In the genomic region with DNA sequence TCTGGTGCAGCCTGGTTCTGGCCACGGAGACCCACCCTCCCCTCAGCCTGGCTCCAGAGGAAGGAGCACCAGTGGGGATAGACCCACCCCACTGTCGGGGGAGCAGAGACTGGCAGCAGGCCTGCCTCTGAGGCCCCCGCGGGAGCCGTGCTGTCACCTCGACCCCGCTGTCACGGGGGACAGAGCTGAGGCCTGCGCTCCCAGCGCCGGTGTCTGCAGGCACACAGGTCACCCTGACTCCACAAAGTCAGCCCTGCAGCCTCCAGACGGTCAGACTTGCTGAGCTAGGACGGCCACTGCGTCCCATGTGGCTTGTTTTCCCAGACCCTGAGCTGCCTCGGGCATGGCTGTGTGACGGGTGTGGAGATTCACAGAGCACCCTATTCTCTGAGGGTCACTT, we compare ENCODE assay signal across 19 cellular contexts. TPM values are rescaled to one million over a fixed set of nuclear protein-coding genes. Genes with fewer than 3 reads are reported as not detected.
A peak's percentile ranks its signal among the peaks of the same experiment; 100 is the strongest.
DNase-seq lines count a peak whose midpoint lies in the region; ATAC-seq and TF ChIP-seq lines count a peak whose summit lies in the region.
"Had no signal": no experiment of that assay in that cellular context is flagged by ENCODE, and none has a peak within 500 bp of the region (broad histone marks: within the 10 kb centered on the region; RNA-seq: fewer than 3 reads in every experiment).

No MANE protein-coding gene starts in this region.

- H3K9me3 ChIP-seq in DOHH2 (ENCODE audit: control insufficient read depth, insufficient read depth, low read length) (no peaks in the 10 kb centered on the region), prostate gland (no peaks in the 10 kb centered on the region)

- TF ChIP-seq POLR2A in prostate gland (IDR thresholded peaks at IDR 0.05): no peak

- H3K36me3 Mint-ChIP-seq in stimulated activated memory B cell treated with anti-CD40 and anti-IgM and Interleukin-4, amounts not matched to agents 10 μg/mL and 1 μg/mL and 100 μg/mL, for 72 hours: peaks cover 22% of the 10 kb centered on the region
- H3K36me3 Mint-ChIP-seq in endothelial cell (ENCODE audit: low read depth, unreplicated experiment): no peaks in the 10 kb centered on the region

- H3K27ac ChIP-seq in DOHH2 (ENCODE audit: low read depth, low read length) (peak overlapping the region; percentile 15; the same call in 1 of the 2 replicates), caudate nucleus (ENCODE audit: low read depth, low read length) (peak overlapping the region; percentile 58), prostate gland (no peak overlapping the region)
- H3K27ac ChIP-seq: C4-2B had no signal

- 82% methylated on average over 10 of the region's 16 CpGs for WGBS in prostate gland

- H3K9me2 ChIP-seq in DOHH2 (replicated peaks; ENCODE audit: control insufficient read depth, low read length): no peaks in the 10 kb centered on the region

- H3K27ac Mint-ChIP-seq in stimulated activated memory B cell treated with anti-CD40 and anti-IgM and Interleukin-4, amounts not matched to agents 10 μg/mL and 1 μg/mL and 100 μg/mL, for 72 hours: peak overlapping the region; percentile 87
- H3K27ac Mint-ChIP-seq in endothelial cell (ENCODE audit: unreplicated experiment): no peak overlapping the region
- H3K27ac Mint-ChIP-seq: GM23338 had no signal

- H3K4me1 ChIP-seq in DOHH2 (ENCODE audit: control insufficient read depth, low read length) (peaks cover 60% of the 10 kb centered on the region), prostate gland (replicated peaks) (no peaks in the 10 kb centered on the region)

- H3K4me3 ChIP-seq in DOHH2 (ENCODE audit: low read length): no peak overlapping the region
- H3K4me3 ChIP-seq in prostate gland: no peak overlapping the region
- H3K4me3 ChIP-seq: GM23338 had no signal

- ATAC-seq in left ventricle myocardium superior: peak; percentile 10
- peak; percentile 41 for ATAC-seq in stimulated activated memory B cell treated with anti-CD40 and anti-IgM and Interleukin-4, amounts not matched to agents 10 μg/mL and 1 μg/mL and 100 μg/mL, for 72 hours
- ATAC-seq: GM23338, HCT116 had no signal

- H3K4me1 Mint-ChIP-seq in stimulated activated memory B cell treated with anti-CD40 and anti-IgM and Interleukin-4, amounts not matched to agents 10 μg/mL and 1 μg/mL and 100 μg/mL, for 72 hours: peaks cover 58% of the 10 kb centered on the region
- H3K4me1 Mint-ChIP-seq in endothelial cell (ENCODE audit: unreplicated experiment): no peaks in the 10 kb centered on the region

- DNase-seq in caudate nucleus (lab: John Stamatoyannopoulos, UW) (no peak), left ventricle myocardium superior (no peak), prostate gland (ENCODE audit: low spot score) (no peak), MV-4-11 (lab: John Stamatoyannopoulos, UW) (no peak), endothelial cell (ENCODE audit: low spot score) (no peak)
- DNase-seq: ACHN, GDM1, IMR-90, NCI-H1105 treated with DMSO at 0.1 percent for 48 hours, NCI-H1694, NCI-H2081 treated with DMSO at 0.1 percent for 48 hours, NCI-H2171 treated with DMSO at 0.1 percent for 48 hours, NCI-H524 treated with DMSO at 0.1 percent for 48 hours, SHP77 had no signal

- H3K79me2 ChIP-seq in DOHH2 (ENCODE audit: control insufficient read depth, low read length): peaks cover 90% of the 10 kb centered on the region

- H4K20me1 ChIP-seq in DOHH2 (ENCODE audit: control insufficient read depth, insufficient read depth, low read depth, low read length): no peaks in the 10 kb centered on the region

- H3K36me3 ChIP-seq in DOHH2 (ENCODE audit: control insufficient read depth, low read length) (peaks cover 56% of the 10 kb centered on the region), prostate gland (no peaks in the 10 kb centered on the region)

- no peaks in the 10 kb centered on the region for H3K9me3 Mint-ChIP-seq in stimulated activated memory B cell treated with anti-CD40 and anti-IgM and Interleukin-4, amounts not matched to agents 10 μg/mL and 1 μg/mL and 100 μg/mL, for 72 hours
- H3K9me3 Mint-ChIP-seq in endothelial cell (ENCODE audit: unreplicated experiment): no peaks in the 10 kb centered on the region
- H3K9me3 Mint-ChIP-seq: GM23338 had no signal

- H3K4me3 Mint-ChIP-seq in stimulated activated memory B cell treated with anti-CD40 and anti-IgM and Interleukin-4, amounts not matched to agents 10 μg/mL and 1 μg/mL and 100 μg/mL, for 72 hours: no peak overlapping the region
- no peak overlapping the region for H3K4me3 Mint-ChIP-seq in endothelial cell (ENCODE audit: unreplicated experiment)
- H3K4me3 Mint-ChIP-seq: GM23338 had no signal

- intact Hi-C loops in left ventricle myocardium superior (cut with micrococcal nuclease): no loop called here
- intact Hi-C loops in prostate gland (cut with DNase I): no loop called here

- H3F3A ChIP-seq in DOHH2 (ENCODE audit: control insufficient read depth, insufficient read depth): peaks cover 13% of the 10 kb centered on the region

- H3K27me3 Mint-ChIP-seq in stimulated activated memory B cell treated with anti-CD40 and anti-IgM and Interleukin-4, amounts not matched to agents 10 μg/mL and 1 μg/mL and 100 μg/mL, for 72 hours: no peaks in the 10 kb centered on the region
- H3K27me3 Mint-ChIP-seq in endothelial cell (ENCODE audit: unreplicated experiment): peaks cover 2% of the 10 kb centered on the region

- H3K27me3 ChIP-seq in DOHH2 (ENCODE audit: control insufficient read depth, low read length) (no peaks in the 10 kb centered on the region), prostate gland (replicated peaks; ENCODE audit: insufficient read depth) (no peaks in the 10 kb centered on the region)

- TF ChIP-seq CTCF in DOHH2 (IDR thresholded peaks at IDR 0.05; ENCODE audit: low read depth, low read length, poor library complexity, severe bottlenecking): no peak
- TF ChIP-seq CTCF in prostate gland (IDR thresholded peaks at IDR 0.05): no peak
- no peak for TF ChIP-seq CTCF in endothelial cell (IDR thresholded peaks at IDR 0.05; ENCODE audit: unreplicated experiment)

- H3K4me2 ChIP-seq in DOHH2 (ENCODE audit: low read length): peak overlapping the region; percentile 30
- H3K4me2 ChIP-seq: GM23338 had no signal

RNA-seq across cellular contexts. Expression of gene GNG7, which starts 32.3 kb away (rescaled TPM):
- total RNA-seq in left ventricle myocardium superior (39.3 TPM), prostate gland (10 to 100 TPM in 1 of 2 donors, 1 to 10 TPM in 1; 8.7 to 22.9 TPM), endothelial cell (ENCODE audit: unreplicated experiment) (7.7 TPM)

RNA-seq across cellular contexts. Expression of gene DIRAS1, which starts 51.0 kb away (rescaled TPM):
- total RNA-seq in left ventricle myocardium superior (241 TPM), prostate gland (10 to 100 TPM in 1 of 2 donors, 1 to 10 TPM in 1; 3.8 to 24.6 TPM), endothelial cell (ENCODE audit: unreplicated experiment) (0.82 TPM)

Comparison
In these comparisons a context has a peak if more than half of its experiments do, and no peak if none do; other contexts are left out.
1. H3K27ac ChIP-seq: peak in DOHH2 (single experiment) and caudate nucleus (single experiment); none in prostate gland (0 of 2).